ENCODE assay signal across 28 cellular contexts in genomic region chr3:93930041-93930440, GRCh38.
"Had no signal": no experiment of that assay in that cellular context is flagged by ENCODE, and none has a peak within 500 bp of the region (broad histone marks: within the 10 kb centered on the region; RNA-seq: fewer than 3 reads in every experiment).

No MANE protein-coding gene starts in this region.

- H3K4me1 ChIP-seq: neural progenitor cell, parathyroid adenoma, psoas muscle, spleen, suprapubic skin, tibial artery, transverse colon, upper lobe of right lung, uterus had no signal

- DNase-seq: natural killer cell; occipital lobe; ovary; posterior cingulate gyrus; psoas muscle; right cardiac atrium; spleen; stimulated activated CD4-positive, alpha-beta T cell treated with anti-CD3 and anti-CD28 coated beads, Interleukin-12 subunit alpha, Interleukin-12 subunit beta, amount 100 ng/mL, for 4 hours; stimulated activated CD4-positive, alpha-beta T cell treated with anti-CD3 and anti-CD28 coated beads, Interleukin-1b, Interleukin-23, amount 100 ng/mL, for 48 hours; stimulated activated CD4-positive, alpha-beta T cell treated with anti-CD3 and anti-CD28 coated beads, Interleukin-4, amount 100 ng/mL, for 1 hour; stimulated activated CD4-positive, alpha-beta T cell treated with anti-CD3 and anti-CD28 coated beads, Interleukin-4, amount 100 ng/mL, for 4 hours; stimulated activated CD8-positive, alpha-beta memory T cell treated with anti-CD3 and anti-CD28 coated beads, Interleukin-4, amount 100 ng/mL, for 48 hours; stimulated activated naive CD4-positive, alpha-beta T cell; stimulated activated naive CD8-positive, alpha-beta T cell treated with anti-CD3 and anti-CD28 coated beads, Interleukin-15, amount 100 ng/mL, for 72 hours; stimulated activated naive CD8-positive, alpha-beta T cell treated with anti-CD3 and anti-CD28 coated beads, Interleukin-15, Interleukin-2, amounts not matched to agents 100 U/mL and 50 U/mL, for 24 hours; substantia nigra; testis; tibial artery; transverse colon; upper lobe of right lung; uterus had no signal

- H3K27ac ChIP-seq: neural progenitor cell, ovary, parathyroid adenoma, psoas muscle, skin epidermis, spleen, suprapubic skin, testis, tibial artery, transverse colon, upper lobe of right lung, uterus had no signal

- H3K9me3 ChIP-seq: ovary, psoas muscle, spleen, suprapubic skin, testis, tibial artery, transverse colon, upper lobe of right lung, uterus had no signal

- H3K4me2 ChIP-seq: neural progenitor cell, smooth muscle cell had no signal

- H3K27me3 ChIP-seq: neural progenitor cell, ovary, spleen, suprapubic skin, testis, tibial artery, transverse colon, upper lobe of right lung, uterus had no signal

- H3K79me2 ChIP-seq: parathyroid adenoma had no signal

- H2AFZ ChIP-seq: neural progenitor cell, parathyroid adenoma had no signal

- ATAC-seq: natural killer cell; psoas muscle; right cardiac atrium; sciatic nerve; stimulated activated memory B cell treated with anti-CD40 and anti-IgM and Interleukin-4, amounts not matched to agents 10 μg/mL and 1 μg/mL and 100 μg/mL, for 72 hours; stimulated activated naive CD8-positive, alpha-beta T cell treated with anti-CD3 and anti-CD28 coated beads, Interleukin-15, amount 100 ng/mL, for 72 hours; stimulated activated naive CD8-positive, alpha-beta T cell treated with anti-CD3 and anti-CD28 coated beads, Interleukin-15, Interleukin-2, amounts not matched to agents 100 U/mL and 50 U/mL, for 24 hours; upper lobe of right lung had no signal

- H3K36me3 ChIP-seq: neural progenitor cell, ovary, spleen, suprapubic skin, tibial artery, transverse colon, upper lobe of right lung, uterus had no signal

- H3K4me3 ChIP-seq: neural progenitor cell, ovary, psoas muscle, skin epidermis, smooth muscle cell, spleen, suprapubic skin, testis, tibial artery, transverse colon, upper lobe of right lung, uterus had no signal
